In the genomic region with DNA sequence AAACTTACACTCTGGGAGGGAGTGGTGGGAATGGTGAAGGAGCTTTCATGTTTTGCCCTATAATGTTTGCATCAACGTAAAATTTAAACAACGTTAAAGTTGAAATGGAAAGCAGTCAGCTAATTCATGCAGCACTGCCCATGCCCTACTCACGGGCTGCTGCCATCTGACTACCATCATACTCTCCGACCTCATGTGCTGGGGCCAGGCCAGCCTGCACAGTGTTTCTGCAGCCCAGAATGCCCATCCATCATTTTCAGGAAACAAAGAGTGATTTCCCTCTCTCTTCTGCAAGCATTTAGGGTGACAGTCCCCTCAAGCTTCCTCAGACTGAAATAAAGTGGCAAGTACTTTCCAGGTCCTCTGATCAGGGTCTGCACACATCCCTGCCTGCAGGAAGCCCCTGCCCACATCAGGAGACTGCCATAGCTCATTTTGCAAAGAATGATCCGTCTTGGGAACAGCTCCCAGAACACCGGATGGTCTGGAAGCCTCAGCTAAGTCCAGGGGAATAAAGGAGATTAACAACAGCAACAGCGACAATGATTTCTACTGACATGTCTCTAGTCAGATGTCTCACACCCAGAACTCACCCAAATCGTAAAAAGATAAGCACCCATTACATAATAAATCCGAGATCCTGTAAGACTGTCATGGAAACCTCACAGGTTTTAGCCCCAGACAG, we compare ENCODE assay signal across 18 cellular contexts. TPM values are rescaled to one million over a fixed set of nuclear protein-coding genes. Genes with fewer than 3 reads are reported as not detected.
"Had no signal": no experiment of that assay in that cellular context is flagged by ENCODE, and none has a peak within 500 bp of the region (broad histone marks: within the 10 kb centered on the region; RNA-seq: fewer than 3 reads in every experiment).

No MANE protein-coding gene starts in this region.

- H3K4me3 Mint-ChIP-seq: activated CD4-positive, alpha-beta memory T cell treated with anti-CD3 and anti-CD28 coated beads for 36 hours; activated naive CD4-positive, alpha-beta T cell treated with anti-CD3 and anti-CD28 coated beads, Interleukin-2, amount 10 ng/mL, durations not matched to agents 7 days and 5 days; memory B cell; stimulated activated effector memory CD8-positive, alpha-beta T cell treated with anti-CD3 and anti-CD28 coated beads, Interleukin-12 subunit alpha, Interleukin-12 subunit beta, amount 100 ng/mL, for 72 hours; stimulated activated naive CD8-positive, alpha-beta T cell treated with anti-CD3 and anti-CD28 coated beads, Interleukin-15, amount 100 ng/mL, for 72 hours; T-helper 1 cell treated with Interleukin-12 subunit alpha and Interleukin-12 subunit beta and Interleukin-4 antibody, amounts not matched to agents 30 μg/mL and 1 μg/mL, for 36 hours had no signal

- H3K9me3 Mint-ChIP-seq: activated CD4-positive, alpha-beta memory T cell treated with anti-CD3 and anti-CD28 coated beads for 36 hours; activated naive CD4-positive, alpha-beta T cell treated with anti-CD3 and anti-CD28 coated beads, Interleukin-2, amount 10 ng/mL, durations not matched to agents 7 days and 5 days; memory B cell; stimulated activated effector memory CD8-positive, alpha-beta T cell treated with anti-CD3 and anti-CD28 coated beads, Interleukin-12 subunit alpha, Interleukin-12 subunit beta, amount 100 ng/mL, for 72 hours; stimulated activated naive CD8-positive, alpha-beta T cell treated with anti-CD3 and anti-CD28 coated beads, Interleukin-15, amount 100 ng/mL, for 72 hours; T-helper 1 cell treated with Interleukin-12 subunit alpha and Interleukin-12 subunit beta and Interleukin-4 antibody, amounts not matched to agents 30 μg/mL and 1 μg/mL, for 36 hours had no signal

- H3K4me1 ChIP-seq: gastroesophageal sphincter, tibial artery had no signal

- H3K27ac Mint-ChIP-seq: activated CD4-positive, alpha-beta memory T cell treated with anti-CD3 and anti-CD28 coated beads for 36 hours; activated naive CD4-positive, alpha-beta T cell treated with anti-CD3 and anti-CD28 coated beads, Interleukin-2, amount 10 ng/mL, durations not matched to agents 7 days and 5 days; memory B cell; stimulated activated effector memory CD8-positive, alpha-beta T cell treated with anti-CD3 and anti-CD28 coated beads, Interleukin-12 subunit alpha, Interleukin-12 subunit beta, amount 100 ng/mL, for 72 hours; stimulated activated naive CD8-positive, alpha-beta T cell treated with anti-CD3 and anti-CD28 coated beads, Interleukin-15, amount 100 ng/mL, for 72 hours; T-helper 1 cell treated with Interleukin-12 subunit alpha and Interleukin-12 subunit beta and Interleukin-4 antibody, amounts not matched to agents 30 μg/mL and 1 μg/mL, for 36 hours had no signal

- H3K9me3 ChIP-seq: gastroesophageal sphincter, mucosa of descending colon, tibial artery had no signal

- H3K27ac ChIP-seq: gastroesophageal sphincter, tibial artery had no signal

- DNase-seq: activated CD4-positive, alpha-beta memory T cell treated with anti-CD3 and anti-CD28 coated beads for 36 hours; activated CD4-positive, alpha-beta T cell treated with anti-CD3 and anti-CD28 coated beads for 48 hours; activated effector memory CD4-positive, alpha-beta T cell treated with anti-CD3 and anti-CD28 coated beads, Interleukin-2, amount 50 U/mL, for 16 hours; activated naive CD4-positive, alpha-beta T cell treated with anti-CD3 and anti-CD28 coated beads, Interleukin-2, amount 10 ng/mL, durations not matched to agents 7 days and 5 days; activated T-cell treated with anti-CD3 and anti-CD28 coated beads for 4 hours; dermis blood vessel endothelial cell; effector memory CD4-positive, alpha-beta T cell; head of caudate nucleus; left cardiac atrium; mucosa of descending colon; small intestine; stimulated activated CD4-positive, alpha-beta T cell treated with anti-CD3 and anti-CD28 coated beads, Interleukin-2, amount 100 ng/mL, for 24 hours; stimulated activated naive CD8-positive, alpha-beta T cell treated with anti-CD3 and anti-CD28 coated beads, Interleukin-15, amount 100 ng/mL, for 72 hours; tibial artery had no signal

- H3K27me3 Mint-ChIP-seq: memory B cell; stimulated activated naive CD8-positive, alpha-beta T cell treated with anti-CD3 and anti-CD28 coated beads, Interleukin-15, amount 100 ng/mL, for 72 hours had no signal

- H3K36me3 Mint-ChIP-seq: activated CD4-positive, alpha-beta memory T cell treated with anti-CD3 and anti-CD28 coated beads for 36 hours; activated naive CD4-positive, alpha-beta T cell treated with anti-CD3 and anti-CD28 coated beads, Interleukin-2, amount 10 ng/mL, durations not matched to agents 7 days and 5 days; memory B cell; stimulated activated effector memory CD8-positive, alpha-beta T cell treated with anti-CD3 and anti-CD28 coated beads, Interleukin-12 subunit alpha, Interleukin-12 subunit beta, amount 100 ng/mL, for 72 hours had no signal

- H3K4me1 Mint-ChIP-seq: activated naive CD4-positive, alpha-beta T cell treated with anti-CD3 and anti-CD28 coated beads, Interleukin-2, amount 10 ng/mL, durations not matched to agents 7 days and 5 days; stimulated activated effector memory CD8-positive, alpha-beta T cell treated with anti-CD3 and anti-CD28 coated beads, Interleukin-12 subunit alpha, Interleukin-12 subunit beta, amount 100 ng/mL, for 72 hours; stimulated activated naive CD8-positive, alpha-beta T cell treated with anti-CD3 and anti-CD28 coated beads, Interleukin-15, amount 100 ng/mL, for 72 hours had no signal

- H3K27me3 ChIP-seq: gastroesophageal sphincter, tibial artery had no signal

- H3K4me3 ChIP-seq: gastroesophageal sphincter, mucosa of descending colon, tibial artery had no signal

- H3K36me3 ChIP-seq: gastroesophageal sphincter, tibial artery had no signal

RNA-seq across cellular contexts. Expression of a gene that starts 40.3 kb away (rescaled TPM):
- total RNA-seq: activated CD4-positive, alpha-beta memory T cell treated with anti-CD3 and anti-CD28 coated beads for 36 hours had no signal
